Comparison of ENCODE assay signal across 19 cellular contexts in the genomic region with DNA sequence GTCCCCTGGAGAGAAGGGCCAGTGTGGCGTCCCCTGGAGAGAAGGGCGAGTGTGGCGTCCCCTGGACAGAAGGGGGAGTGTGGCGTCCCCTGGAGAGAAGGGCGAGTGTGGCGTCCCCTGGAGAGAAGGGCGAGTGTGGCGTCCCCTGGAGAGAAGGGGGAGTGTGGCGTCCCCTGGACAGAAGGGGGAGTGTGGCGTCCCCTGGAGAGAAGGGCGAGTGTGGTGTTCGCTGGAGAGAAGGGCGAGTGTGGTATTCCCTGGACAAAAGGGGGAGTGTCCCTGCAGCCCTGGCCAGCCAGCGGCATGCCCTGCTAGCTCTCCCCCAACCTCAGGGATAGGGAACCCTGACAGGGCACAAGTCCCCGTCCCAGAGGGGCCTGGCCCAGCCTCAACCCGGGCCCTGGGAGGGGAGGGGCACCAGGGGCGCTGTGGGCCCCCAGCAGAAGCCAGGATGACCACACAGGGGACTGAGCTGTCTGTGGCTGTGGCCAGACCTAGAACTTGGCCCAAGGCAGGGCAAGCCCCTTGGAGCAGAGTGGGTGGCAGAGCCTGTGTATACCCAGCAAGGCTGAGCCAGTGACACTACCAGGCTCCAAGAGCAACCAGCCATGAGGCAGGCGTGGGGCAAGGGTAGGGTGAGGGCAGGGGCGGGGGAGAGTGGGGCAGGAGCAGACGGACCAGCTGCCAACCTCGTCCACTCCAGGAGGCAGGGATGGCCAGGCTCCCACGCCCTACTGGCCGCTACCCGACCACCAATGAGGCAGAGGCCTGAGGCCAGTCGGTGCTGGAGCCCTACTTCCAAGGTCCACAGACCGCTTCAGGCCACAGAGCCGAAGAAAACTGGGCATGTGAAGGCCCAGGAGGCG. TPM values are rescaled to one million over a fixed set of nuclear protein-coding genes. Genes with fewer than 3 reads are reported as not detected.
DNase-seq lines count a peak whose midpoint lies in the region; ATAC-seq and TF ChIP-seq lines count a peak whose summit lies in the region.
"Had no signal": no experiment of that assay in that cellular context is flagged by ENCODE, and none has a peak within 500 bp of the region (broad histone marks: within the 10 kb centered on the region; RNA-seq: fewer than 3 reads in every experiment).

No MANE protein-coding gene starts in this region.

- H3K27ac ChIP-seq in 22Rv1, result peak overlapping the region; percentile 99
- peak overlapping the region; percentile 24 for H3K27ac ChIP-seq in endodermal cell (ENCODE audit: low read depth, low read length)
- H3K27ac ChIP-seq in osteoblast (ENCODE audit: low read depth, low read length), result no peak overlapping the region
- H3K27ac ChIP-seq: A549, C4-2B, PC-9 had no signal

- H4K20me1 ChIP-seq in osteoblast (ENCODE audit: insufficient read depth, low read length), result peaks cover 23% of the 10 kb centered on the region

- peaks cover 10% of the 10 kb centered on the region for H3K36me3 Mint-ChIP-seq in endodermal cell (ENCODE audit: low read depth)

- no peak overlapping the region for H3K4me2 ChIP-seq in osteoblast (ENCODE audit: insufficient read depth, low read length)
- H3K4me2 ChIP-seq: A549, PC-9, SK-N-SH had no signal

- no peak for ATAC-seq in HG03571 (IDR thresholded peaks at IDR 0.05; ENCODE audit: unreplicated experiment)
- ATAC-seq: A549 had no signal

- no peak overlapping the region for H3K4me3 ChIP-seq in H7 (ENCODE audit: insufficient read depth, low read depth, low read length)
- H3K4me3 ChIP-seq in endodermal cell (ENCODE audit: low read length), result no peak overlapping the region
- H3K4me3 ChIP-seq in osteoblast (ENCODE audit: insufficient read depth, low read length), result no peak overlapping the region
- H3K4me3 ChIP-seq: A549, HAP-1, PC-9 had no signal

- no peak overlapping the region for H3K4me3 Mint-ChIP-seq in endodermal cell

- no peak overlapping the region for H3K27ac Mint-ChIP-seq in endodermal cell

- H3K9me3 ChIP-seq in endodermal cell (ENCODE audit: control insufficient read depth, low read length) (no peaks in the 10 kb centered on the region), osteoblast (ENCODE audit: low read depth, low read length) (no peaks in the 10 kb centered on the region)
- H3K9me3 ChIP-seq: A549, HAP-1, SK-N-SH had no signal

- H3K27me3 Mint-ChIP-seq in endodermal cell (ENCODE audit: insufficient read depth), result peaks cover 2% of the 10 kb centered on the region

- H3K36me3 ChIP-seq in H7 (replicated peaks; ENCODE audit: control insufficient read depth, insufficient read depth, low read length) (peaks cover 3% of the 10 kb centered on the region), endodermal cell (ENCODE audit: control insufficient read depth, insufficient read depth, low read length) (peaks cover 8% of the 10 kb centered on the region), osteoblast (ENCODE audit: insufficient read depth, low read length) (peaks cover 13% of the 10 kb centered on the region)

- no peak for TF ChIP-seq CTCF in 22Rv1 (IDR thresholded peaks at IDR 0.05)
- TF ChIP-seq CTCF in endodermal cell (conservative IDR thresholded peaks at IDR 0.05), result no peak
- no peak for TF ChIP-seq CTCF in osteoblast (IDR thresholded peaks at IDR 0.05; ENCODE audit: extremely low read depth, low read depth, low read length)

- no peaks in the 10 kb centered on the region for H3K4me1 ChIP-seq in endodermal cell (ENCODE audit: control insufficient read depth, insufficient read depth, low read length)
- H3K4me1 ChIP-seq in osteoblast (ENCODE audit: insufficient read depth, low read length), result peaks cover 10% of the 10 kb centered on the region
- H3K4me1 ChIP-seq: HAP-1 had no signal

- WGBS in endodermal cell (ENCODE audit: insufficient coverage in 1 of 2, insufficient read length in 1 of 2), 2 experiments, result 95 to 96% methylated on average over 14 to 28 of the region's 28 CpGs

- no peaks in the 10 kb centered on the region for H3K4me1 Mint-ChIP-seq in endodermal cell

- peak; percentile 63 for DNase-seq in H7
- peak; percentile 35 for DNase-seq in endodermal cell
- peak; percentile 87 for DNase-seq in osteoblast (ENCODE audit: insufficient read length, low spot score, missing footprints)
- DNase-seq in RPMI8226, result no peak
- DNase-seq in NCI-H510A (lab: John Stamatoyannopoulos, UW), result no peak
- DNase-seq: KBM-7, NCI-H1436, NCI-H2029, NCI-H2171 treated with DMSO at 0.1 percent for 48 hours, NCI-H446 treated with DMSO at 0.1 percent for 48 hours, NCI-H774, PC-9, Right ventricle myocardium superior, SK-N-SH had no signal

- peaks cover 16% of the 10 kb centered on the region for H3K79me2 ChIP-seq in osteoblast (ENCODE audit: insufficient read depth, low read length)

- H2AFZ ChIP-seq in osteoblast (ENCODE audit: low read length), result no peak overlapping the region
- H2AFZ ChIP-seq: PC-9 had no signal

- no peaks in the 10 kb centered on the region for H3K27me3 ChIP-seq in H7 (ENCODE audit: control insufficient read depth, insufficient read depth, low read length)
- no peaks in the 10 kb centered on the region for H3K27me3 ChIP-seq in endodermal cell (ENCODE audit: control insufficient read depth, insufficient read depth, low read length, poor library complexity, severe bottlenecking)
- H3K27me3 ChIP-seq in osteoblast (ENCODE audit: insufficient read depth, low read length), result no peaks in the 10 kb centered on the region

- no peak overlapping the region for H3K9ac ChIP-seq in endodermal cell (ENCODE audit: extremely low read depth, low read length, poor library complexity, severe bottlenecking)
- H3K9ac ChIP-seq: SK-N-SH had no signal

- no peaks in the 10 kb centered on the region for H3K9me3 Mint-ChIP-seq in endodermal cell

RNA-seq across cellular contexts. Expression of gene HRAS, which starts 4.2 kb away (rescaled TPM):
- total RNA-seq in H7 (2014; rRNA removed; shearing (Covaris generic)), result 27.1 and 57.9 TPM in 2 replicates
- total RNA-seq in endodermal cell (10 to 100 TPM; 64.8 to 68.2 TPM), osteoblast (28.6 and 35.7 TPM in 2 replicates)
- 48.8 TPM for polyA plus RNA-seq in endodermal cell (2013, experiment 1 of 2)
- polyA plus RNA-seq in endodermal cell (2013, experiment 2 of 2), result 45.1 TPM

RNA-seq across cellular contexts. Expression of gene LRRC56, which starts 6.1 kb away (rescaled TPM):
- total RNA-seq in H7 (2014; rRNA removed; shearing (Covaris generic)), result 1.3 and 1.5 TPM in 2 replicates
- total RNA-seq in endodermal cell (1 to 10 TPM; 3.0 to 4.3 TPM), osteoblast (0.88 and 1.1 TPM in 2 replicates)
- polyA plus RNA-seq in endodermal cell (2013, experiment 1 of 2), result 0.93 TPM
- polyA plus RNA-seq in endodermal cell (2013, experiment 2 of 2), result 1.3 TPM

RNA-seq across cellular contexts. Expression of gene RNH1, which starts 24.2 kb away (rescaled TPM):
- total RNA-seq in H7 (2014; rRNA removed; shearing (Covaris generic)), result 98.9 and 104 TPM in 2 replicates
- total RNA-seq in endodermal cell (10 to 100 TPM; 42.7 to 43.2 TPM), osteoblast (441 and 506 TPM in 2 replicates)
- polyA plus RNA-seq in endodermal cell (2013, experiment 1 of 2), result 43.7 TPM
- polyA plus RNA-seq in endodermal cell (2013, experiment 2 of 2), result 42.8 TPM

RNA-seq across cellular contexts. Expression of gene LMNTD2, which starts 29.3 kb away (rescaled TPM):
- total RNA-seq in H7 (2014; rRNA removed; shearing (Covaris generic)), result 2.7 and 4.0 TPM in 2 replicates
- total RNA-seq in endodermal cell (10 to 100 TPM in 1 of 2 donors, 1 to 10 TPM in 1; 8.5 to 13.3 TPM), osteoblast (0.29 and 0.36 TPM in 2 replicates)
- 1.8 TPM for polyA plus RNA-seq in endodermal cell (2013, experiment 1 of 2)
- 1.8 TPM for polyA plus RNA-seq in endodermal cell (2013, experiment 2 of 2)

RNA-seq across cellular contexts. Expression of gene RASSF7, which starts 29.6 kb away (rescaled TPM):
- 28.2 and 37.0 TPM in 2 replicates for total RNA-seq in H7 (2014; rRNA removed; shearing (Covaris generic))
- total RNA-seq in endodermal cell, result 10 to 100 TPM; 34.2 to 36.3 TPM
- 11.3 TPM for polyA plus RNA-seq in endodermal cell (2013, experiment 1 of 2)
- polyA plus RNA-seq in endodermal cell (2013, experiment 2 of 2), result 14.6 TPM
- total RNA-seq in osteoblast, result 2.4 and 6.2 TPM in 2 replicates

Comparison
In these comparisons a context has a peak if more than half of its experiments do, and no peak if none do; other contexts are left out.
1. DNase-seq: peak in H7 (single experiment), endodermal cell (single experiment) and osteoblast (single experiment); none in RPMI8226 (single experiment) and NCI-H510A (single experiment).